ENCODE assay signal across 16 cellular contexts in genomic region chrX:37922926-37923325, GRCh38.
"Had no signal": no experiment of that assay in that cellular context is flagged by ENCODE, and none has a peak within 500 bp of the region (broad histone marks: within the 10 kb centered on the region; RNA-seq: fewer than 3 reads in every experiment).

No MANE protein-coding gene starts in this region.

- ATAC-seq: gastrocnemius medialis; left lung; naive thymus-derived CD8-positive, alpha-beta T cell; pancreas; stimulated activated naive CD8-positive, alpha-beta T cell treated with anti-CD3 and anti-CD28 coated beads, Interleukin-15, amount 100 ng/mL, for 72 hours; T-helper 17 cell had no signal

- H3K36me3 Mint-ChIP-seq: activated naive CD8-positive, alpha-beta T cell treated with anti-CD3 and anti-CD28 coated beads, Interleukin-2, amount 10 ng/mL, durations not matched to agents 7 days and 5 days; naive thymus-derived CD8-positive, alpha-beta T cell had no signal

- H3K4me3 ChIP-seq: ascending aorta, cardiac muscle cell, gastrocnemius medialis, left lung, pancreas, sigmoid colon, thoracic aorta had no signal

- H3K36me3 ChIP-seq: ascending aorta, cardiac muscle cell, gastrocnemius medialis, left lung, pancreas, sigmoid colon, thoracic aorta had no signal

- H3K4me3 Mint-ChIP-seq: activated naive CD8-positive, alpha-beta T cell treated with anti-CD3 and anti-CD28 coated beads, Interleukin-2, amount 10 ng/mL, durations not matched to agents 7 days and 5 days; activated T-helper 1 cell treated with anti-CD3 and anti-CD28 coated beads, Interleukin-12 subunit alpha, Interleukin-12 subunit beta, Interleukin-2, Interleukin-4 antibody, amounts not matched to agents 30 ng/mL and 10 ng/mL and 1 ng/mL, durations not matched to agents 14 hours and 24 hours and 36 hours; naive thymus-derived CD8-positive, alpha-beta T cell; stimulated activated naive CD8-positive, alpha-beta T cell treated with anti-CD3 and anti-CD28 coated beads, Interleukin-15, amount 100 ng/mL, for 72 hours; T-helper 17 cell had no signal

- H3K27ac Mint-ChIP-seq: activated naive CD8-positive, alpha-beta T cell treated with anti-CD3 and anti-CD28 coated beads, Interleukin-2, amount 10 ng/mL, durations not matched to agents 7 days and 5 days; activated T-helper 1 cell treated with anti-CD3 and anti-CD28 coated beads, Interleukin-12 subunit alpha, Interleukin-12 subunit beta, Interleukin-2, Interleukin-4 antibody, amounts not matched to agents 30 ng/mL and 10 ng/mL and 1 ng/mL, durations not matched to agents 14 hours and 24 hours and 36 hours; stimulated activated naive CD8-positive, alpha-beta T cell treated with anti-CD3 and anti-CD28 coated beads, Interleukin-15, amount 100 ng/mL, for 72 hours; T-helper 17 cell had no signal

- H3K9me3 Mint-ChIP-seq: activated naive CD8-positive, alpha-beta T cell treated with anti-CD3 and anti-CD28 coated beads, Interleukin-2, amount 10 ng/mL, durations not matched to agents 7 days and 5 days; activated T-helper 1 cell treated with anti-CD3 and anti-CD28 coated beads, Interleukin-12 subunit alpha, Interleukin-12 subunit beta, Interleukin-2, Interleukin-4 antibody, amounts not matched to agents 30 ng/mL and 10 ng/mL and 1 ng/mL, durations not matched to agents 14 hours and 24 hours and 36 hours; stimulated activated naive CD8-positive, alpha-beta T cell treated with anti-CD3 and anti-CD28 coated beads, Interleukin-15, amount 100 ng/mL, for 72 hours had no signal

- H3K4me1 Mint-ChIP-seq: activated naive CD8-positive, alpha-beta T cell treated with anti-CD3 and anti-CD28 coated beads, Interleukin-2, amount 10 ng/mL, durations not matched to agents 7 days and 5 days; stimulated activated naive CD8-positive, alpha-beta T cell treated with anti-CD3 and anti-CD28 coated beads, Interleukin-15, amount 100 ng/mL, for 72 hours had no signal

- H3K4me1 ChIP-seq: ascending aorta, gastrocnemius medialis, left lung, pancreas, sigmoid colon had no signal

- DNase-seq: activated CD4-positive, alpha-beta T cell treated with anti-CD3 and anti-CD28 coated beads, Interleukin-2, amount 50 U/mL, for 1 hour; activated CD8-positive, alpha-beta memory T cell treated with anti-CD3 and anti-CD28 coated beads for 24 hours; activated naive CD8-positive, alpha-beta T cell treated with anti-CD3 and anti-CD28 coated beads, Interleukin-2, amount 10 ng/mL, durations not matched to agents 7 days and 5 days; gastrocnemius medialis; islet precursor cell; left lung; naive thymus-derived CD8-positive, alpha-beta T cell; pancreas; sigmoid colon; stimulated activated CD4-positive, alpha-beta T cell treated with anti-CD3 and anti-CD28 coated beads, Interleukin-1b, Interleukin-23, amount 100 ng/mL, for 48 hours; stimulated activated naive CD8-positive, alpha-beta T cell treated with anti-CD3 and anti-CD28 coated beads, Interleukin-15, amount 100 ng/mL, for 72 hours; T-helper 17 cell had no signal

- H3K9me3 ChIP-seq: ascending aorta, gastrocnemius medialis, left lung, pancreas, thoracic aorta had no signal

- H3K27me3 ChIP-seq: ascending aorta, cardiac muscle cell, gastrocnemius medialis, left lung, sigmoid colon had no signal

- H3K27ac ChIP-seq: ascending aorta, cardiac muscle cell, gastrocnemius medialis, left lung, pancreas, sigmoid colon, thoracic aorta had no signal
